Comparison of ENCODE assay signal across 15 cellular contexts in the genomic region with DNA sequence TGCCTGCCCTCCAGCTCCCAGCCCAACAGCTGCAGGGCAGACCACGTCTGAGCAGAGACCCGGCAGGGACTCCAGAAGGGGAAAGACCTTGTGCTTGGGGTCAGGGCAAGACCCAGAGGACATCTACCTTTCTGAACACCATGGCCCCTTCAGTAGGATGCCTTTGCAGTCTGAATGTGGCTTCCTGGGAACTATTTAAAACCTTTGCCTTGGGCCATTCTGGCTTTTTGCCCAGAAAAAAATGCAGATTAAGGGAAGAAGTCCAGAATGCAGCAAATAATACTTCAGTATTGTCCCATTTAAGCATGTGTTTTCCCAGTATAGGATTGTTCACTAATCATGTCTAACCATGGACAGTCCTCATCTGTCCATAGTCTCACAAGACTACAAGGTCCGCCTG.
DNase-seq lines count a peak whose midpoint lies in the region; ATAC-seq and TF ChIP-seq lines count a peak whose summit lies in the region.
"Had no signal": no experiment of that assay in that cellular context is flagged by ENCODE, and none has a peak within 500 bp of the region (broad histone marks: within the 10 kb centered on the region; RNA-seq: fewer than 3 reads in every experiment).

No MANE protein-coding gene starts in this region.

- peak; percentile 31 for ATAC-seq in GM21576 (IDR thresholded peaks at IDR 0.05; ENCODE audit: unreplicated experiment)
- ATAC-seq: esophagus mucosa had no signal

- BruUV-seq in A673 (replicated peaks; lab: Mats Ljungman, UMichigan), result no TSS peak

- peak; percentile 62 for DNase-seq in A673 (ENCODE audit: low spot score)
- peak; percentile 81 for DNase-seq in foreskin melanocyte
- no peak for DNase-seq in NOMO-1 (lab: John Stamatoyannopoulos, UW; ENCODE audit: unreplicated experiment in 2 of 2)
- DNase-seq in UCSD-AML1 (lab: John Stamatoyannopoulos, UW; ENCODE audit: unreplicated experiment), result no peak
- DNase-seq in NCI-H2107 (lab: John Stamatoyannopoulos, UW), result no peak
- no peak for DNase-seq in NCI-H1105 treated with DMSO at 0.1 percent for 48 hours (lab: John Stamatoyannopoulos, UW)
- DNase-seq: activated naive CD4-positive, alpha-beta T cell; cerebellar nuclear complex; midbrain; MM.1S; occipital lobe; stimulated activated CD8-positive, alpha-beta memory T cell treated with anti-CD3 and anti-CD28 coated beads, Interleukin-4, amount 100 ng/mL, for 48 hours had no signal

- H3K36me3 ChIP-seq in A673 (ENCODE audit: insufficient read depth, low read length, poor library complexity, severe bottlenecking), result no peaks in the 10 kb centered on the region

- TF ChIP-seq CTCF in A673 (conservative IDR thresholded peaks at IDR 0.05; ENCODE audit: low read depth, low read length) (no peak), VCaP (conservative IDR thresholded peaks at IDR 0.05) (no peak)

- intact Hi-C loops in A673 (cut with micrococcal nuclease; ENCODE audit: unreplicated experiment), result no loop called here

- H3K27ac ChIP-seq in A673 (ENCODE audit: low read depth, low read length, poor library complexity, severe bottlenecking) (no peak overlapping the region), VCaP (peak overlapping the region; percentile 64)

- H3K4me1 ChIP-seq in A673 (ENCODE audit: insufficient read depth, low read length, poor library complexity, severe bottlenecking), result peaks cover 11% of the 10 kb centered on the region

- CTCF ChIA-PET in A673 (lab: Charles Lee), result no interaction called here

- POLR2A ChIA-PET in A673 (lab: Charles Lee; ENCODE audit: low non-redundant PET), result no interaction called here

- no peak overlapping the region for H3K4me3 ChIP-seq in A673 (ENCODE audit: low read depth, low read length, poor library complexity, severe bottlenecking)

- no peaks in the 10 kb centered on the region for H3K9me3 ChIP-seq in A673 (ENCODE audit: low read depth, low read length, poor library complexity, severe bottlenecking)

- H3K27me3 ChIP-seq in A673 (replicated peaks; ENCODE audit: insufficient read depth, low read depth, low read length, poor library complexity), result no peaks in the 10 kb centered on the region

Comparison
In these comparisons a context has a peak if more than half of its experiments do, and no peak if none do; other contexts are left out.
1. DNase-seq: peak in A673 (single experiment) and foreskin melanocyte (single experiment); none in NOMO-1 (0 of 2), UCSD-AML1 (single experiment), NCI-H2107 (single experiment) and NCI-H1105 treated with DMSO at 0.1 percent for 48 hours (single experiment).